In the genomic region with DNA sequence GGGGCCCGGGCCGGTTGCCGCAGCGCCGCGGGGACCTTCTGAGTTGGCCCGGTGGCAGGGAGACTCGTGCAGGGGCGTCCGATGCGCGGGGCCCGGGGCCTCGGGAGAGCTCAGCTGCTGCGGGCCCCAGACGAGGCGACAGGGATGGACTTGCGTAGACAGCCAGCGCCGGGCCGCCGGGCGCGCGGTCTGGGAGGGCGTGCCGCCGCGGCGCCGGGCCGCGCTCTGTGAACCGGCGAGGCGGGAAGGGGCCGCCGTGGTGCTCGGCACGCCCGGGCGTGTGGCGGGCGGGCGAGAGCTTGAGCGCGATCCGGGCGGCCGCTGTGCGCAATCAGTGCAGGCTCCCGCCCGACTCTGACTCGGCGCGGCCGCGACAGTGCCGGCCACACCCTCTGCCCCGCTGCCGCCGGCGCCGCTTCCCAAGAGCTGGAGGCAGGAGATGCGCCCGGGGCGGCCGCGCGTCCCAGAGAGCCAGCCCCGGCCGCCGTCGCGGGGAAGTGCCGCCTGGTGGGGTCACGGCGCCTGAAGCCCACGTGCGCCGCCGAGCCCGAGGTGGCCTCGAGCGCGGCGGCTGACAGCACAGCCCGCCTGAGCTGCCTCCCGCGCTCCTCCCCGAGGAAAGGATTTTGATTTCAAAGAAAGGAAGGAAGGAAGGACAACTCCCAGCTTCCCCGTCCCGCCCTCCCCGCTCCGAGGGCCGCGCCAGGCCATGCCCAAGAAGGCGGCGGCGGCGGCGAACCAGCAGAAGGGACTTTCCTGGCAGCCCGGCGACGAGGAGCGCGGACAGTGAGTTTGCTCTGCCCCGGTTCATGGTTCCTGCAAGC, we compare ENCODE assay signal across 8 cellular contexts. TPM values are rescaled to one million over a fixed set of nuclear protein-coding genes. Genes with fewer than 3 reads are reported as not detected.
A peak's percentile ranks its signal among the peaks of the same experiment; 100 is the strongest.
DNase-seq lines count a peak whose midpoint lies in the region; ATAC-seq and TF ChIP-seq lines count a peak whose summit lies in the region.

No MANE protein-coding gene starts in this region.

- H3K36me3 ChIP-seq in mucosa of stomach (ENCODE audit: control insufficient read depth, insufficient read depth, low read length), result peaks cover 7% of the 10 kb centered on the region

- peak; percentile 10 to 58 for DNase-seq in NCI-H524 (lab: John Stamatoyannopoulos, UW)
- no peak for DNase-seq in NCI-H524 treated with DMSO at 0.1 percent for 48 hours (lab: John Stamatoyannopoulos, UW)
- peak; percentile 69 for DNase-seq in NB4 (ENCODE audit: low read depth)
- DNase-seq in activated CD8-positive, alpha-beta memory T cell treated with anti-CD3 and anti-CD28 coated beads, Interleukin-2, amount 50 U/mL, for 48 hours, result peak; percentile 77
- DNase-seq in epithelial cell of prostate (ENCODE audit: low read depth, low spot score), result no peak

- peaks cover 20% of the 10 kb centered on the region for H3K4me1 ChIP-seq in mucosa of stomach (ENCODE audit: control insufficient read depth, insufficient read depth, low read length)

- no peaks in the 10 kb centered on the region for H3K27me3 ChIP-seq in mucosa of stomach (ENCODE audit: control insufficient read depth, insufficient read depth, low read length)

- H3K27ac ChIP-seq in epithelial cell of prostate, result peak overlapping the region; percentile 97
- peak overlapping the region; percentile 89 for H3K27ac ChIP-seq in temporal lobe (ENCODE audit: low read depth, low read length)

- no peaks in the 10 kb centered on the region for H3K9me3 ChIP-seq in mucosa of stomach (ENCODE audit: control insufficient read depth, low read length)

- peak; percentile 28 for ATAC-seq in HG02571 (IDR thresholded peaks at IDR 0.05; ENCODE audit: unreplicated experiment)

- TF ChIP-seq CTCF in NB4 (IDR thresholded peaks at IDR 0.05; ENCODE audit: low read depth, low read length), result no peak

- H3K9ac ChIP-seq in mucosa of stomach (ENCODE audit: low read length), result peak overlapping the region; percentile 100

- H3K4me3 ChIP-seq in NB4 (ENCODE audit: low read depth, low read length) (peak overlapping the region; percentile 85), mucosa of stomach (ENCODE audit: low read length) (peak overlapping the region; percentile 99)

- no peak for TF ChIP-seq POLR2A in NB4 (IDR thresholded peaks at IDR 0.05; ENCODE audit: extremely low read depth, insufficient read length)

RNA-seq across cellular contexts. Expression of a gene that starts 0.7 kb away (rescaled TPM):
- 6.9 TPM for total RNA-seq in temporal lobe

RNA-seq across cellular contexts. Expression of a gene that starts 11.8 kb away (rescaled TPM):
- total RNA-seq in temporal lobe, result 10.3 TPM

Comparison
In these comparisons a context has a peak if more than half of its experiments do, and no peak if none do; other contexts are left out.
1. DNase-seq: peak in NCI-H524 (2 of 2), NB4 (single experiment) and activated CD8-positive, alpha-beta memory T cell treated with anti-CD3 and anti-CD28 coated beads, Interleukin-2, amount 50 U/mL, for 48 hours (single experiment); none in NCI-H524 treated with DMSO at 0.1 percent for 48 hours (single experiment) and epithelial cell of prostate (single experiment).